20 cellular contexts compared by ENCODE assay signal in the genomic region with DNA sequence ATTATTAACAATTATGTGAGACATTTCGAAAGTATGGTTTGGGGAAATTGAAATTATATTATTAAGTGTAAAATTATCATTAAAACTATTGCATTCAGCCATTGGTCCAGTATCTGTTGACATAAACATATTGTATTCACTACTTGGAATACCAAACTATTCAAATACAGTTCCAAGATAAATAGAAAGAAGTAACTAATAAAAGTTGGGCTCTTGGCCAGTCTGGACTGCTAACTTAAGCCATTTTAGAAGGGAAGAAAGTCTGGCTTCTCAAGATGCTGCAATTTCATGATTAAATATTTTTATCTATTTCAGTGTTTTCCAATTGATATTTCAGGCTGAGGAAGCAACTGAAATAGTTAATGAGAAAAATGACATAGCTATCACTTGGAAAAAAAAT.
"Had no signal": no experiment of that assay in that cellular context is flagged by ENCODE, and none has a peak within 500 bp of the region (broad histone marks: within the 10 kb centered on the region; RNA-seq: fewer than 3 reads in every experiment).

No MANE protein-coding gene starts in this region.

- H3K4me3 ChIP-seq: ascending aorta, heart left ventricle, tibial artery had no signal

- H3K4me1 ChIP-seq: ascending aorta had no signal

- H3K27ac ChIP-seq: ascending aorta, heart left ventricle, tibial artery, VCaP had no signal

- H3K9me3 ChIP-seq: ascending aorta, heart left ventricle, tibial artery had no signal

- DNase-seq: activated CD4-positive, CD25-positive, alpha-beta regulatory T cell treated with anti-CD3 and anti-CD28 coated beads, Interleukin-2, amount 50 U/mL, for 72 hours; activated CD8-positive, alpha-beta memory T cell treated with anti-CD3 and anti-CD28 coated beads for 24 hours; activated CD8-positive, alpha-beta memory T cell treated with anti-CD3 and anti-CD28 coated beads, Interleukin-2, amount 50 U/mL, for 48 hours; activated effector memory CD4-positive, alpha-beta T cell treated with Interleukin-2 at 50 U/mL for 16 hours; activated naive CD4-positive, alpha-beta T cell treated with anti-CD3 and anti-CD28 coated beads, Interleukin-2, amount 10 ng/mL, durations not matched to agents 7 days and 5 days; activated naive CD8-positive, alpha-beta T cell treated with anti-CD3 and anti-CD28 coated beads, Interleukin-2, amount 50 U/mL, for 24 hours; activated T-cell treated with anti-CD3 and anti-CD28 coated beads, Interleukin-2, amount 50 U/mL, for 48 hours; heart left ventricle; immature natural killer cell; kidney glomerular epithelial cell; left ventricle myocardium superior; naive B cell; stimulated activated CD4-positive, alpha-beta T cell treated with anti-CD3 and anti-CD28 coated beads, Interleukin-12 subunit alpha, Interleukin-12 subunit beta, amount 100 ng/mL, for 4 hours; stimulated activated CD4-positive, alpha-beta T cell treated with anti-CD3 and anti-CD28 coated beads, Interleukin-1b, Interleukin-23, amount 100 ng/mL, for 48 hours; stimulated activated naive CD4-positive, alpha-beta T cell treated with Interleukin-2 at 50 U/mL for 16 hours; T-helper 17 cell; tibial artery had no signal

- H3K36me3 ChIP-seq: ascending aorta, heart left ventricle, tibial artery had no signal

- H3K27me3 ChIP-seq: ascending aorta, heart left ventricle, tibial artery had no signal

- ATAC-seq: activated naive CD8-positive, alpha-beta T cell treated with anti-CD3 and anti-CD28 coated beads, Interleukin-2, amount 50 U/mL, for 24 hours; esophagus mucosa; heart left ventricle; left ventricle myocardium superior; T-helper 17 cell had no signal
